1 cellular context compared by ENCODE assay signal in genomic region chr6:15337584-15337981, GRCh38.
A peak's percentile ranks its signal among the peaks of the same experiment; 100 is the strongest.
TF ChIP-seq lines count a peak whose summit lies in the region.

No MANE protein-coding gene starts in this region.

TF ChIP-seq in K562, 482 proteins besides CTCF, POLR2A, EP300 and RAD21 (continued from another document):
- no peak for TF ChIP-seq ATF3 (IDR thresholded peaks at IDR 0.05)
- no peak for TF ChIP-seq ATF3 (CRISPR knock-in tag; conservative IDR thresholded peaks at IDR 0.05)
- TF ChIP-seq, protein P1, sequence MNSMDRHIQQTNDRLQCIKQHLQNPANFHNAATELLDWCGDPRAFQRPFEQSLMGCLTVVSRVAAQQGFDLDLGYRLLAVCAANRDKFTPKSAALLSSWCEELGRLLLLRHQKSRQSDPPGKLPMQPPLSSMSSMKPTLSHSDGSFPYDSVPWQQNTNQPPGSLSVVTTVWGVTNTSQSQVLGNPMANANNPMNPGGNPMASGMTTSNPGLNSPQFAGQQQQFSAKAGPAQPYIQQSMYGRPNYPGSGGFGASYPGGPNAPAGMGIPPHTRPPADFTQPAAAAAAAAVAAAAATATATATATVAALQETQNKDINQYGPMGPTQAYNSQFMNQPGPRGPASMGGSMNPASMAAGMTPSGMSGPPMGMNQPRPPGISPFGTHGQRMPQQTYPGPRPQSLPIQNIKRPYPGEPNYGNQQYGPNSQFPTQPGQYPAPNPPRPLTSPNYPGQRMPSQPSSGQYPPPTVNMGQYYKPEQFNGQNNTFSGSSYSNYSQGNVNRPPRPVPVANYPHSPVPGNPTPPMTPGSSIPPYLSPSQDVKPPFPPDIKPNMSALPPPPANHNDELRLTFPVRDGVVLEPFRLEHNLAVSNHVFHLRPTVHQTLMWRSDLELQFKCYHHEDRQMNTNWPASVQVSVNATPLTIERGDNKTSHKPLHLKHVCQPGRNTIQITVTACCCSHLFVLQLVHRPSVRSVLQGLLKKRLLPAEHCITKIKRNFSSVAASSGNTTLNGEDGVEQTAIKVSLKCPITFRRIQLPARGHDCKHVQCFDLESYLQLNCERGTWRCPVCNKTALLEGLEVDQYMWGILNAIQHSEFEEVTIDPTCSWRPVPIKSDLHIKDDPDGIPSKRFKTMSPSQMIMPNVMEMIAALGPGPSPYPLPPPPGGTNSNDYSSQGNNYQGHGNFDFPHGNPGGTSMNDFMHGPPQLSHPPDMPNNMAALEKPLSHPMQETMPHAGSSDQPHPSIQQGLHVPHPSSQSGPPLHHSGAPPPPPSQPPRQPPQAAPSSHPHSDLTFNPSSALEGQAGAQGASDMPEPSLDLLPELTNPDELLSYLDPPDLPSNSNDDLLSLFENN (IDR thresholded peaks at IDR 0.05; ENCODE audit: low read depth in 2 of 2, low read length in 2 of 2) = no peak
- TF ChIP-seq FOSL1 (tag; conservative IDR thresholded peaks at IDR 0.05) = no peak
- 0 out of 2 replicates have a peak, but pooled peaks have one; percentile 12 for TF ChIP-seq FOXP1 (CRISPR knock-in tag; IDR thresholded peaks at IDR 0.05)
- TF ChIP-seq, protein P2, sequence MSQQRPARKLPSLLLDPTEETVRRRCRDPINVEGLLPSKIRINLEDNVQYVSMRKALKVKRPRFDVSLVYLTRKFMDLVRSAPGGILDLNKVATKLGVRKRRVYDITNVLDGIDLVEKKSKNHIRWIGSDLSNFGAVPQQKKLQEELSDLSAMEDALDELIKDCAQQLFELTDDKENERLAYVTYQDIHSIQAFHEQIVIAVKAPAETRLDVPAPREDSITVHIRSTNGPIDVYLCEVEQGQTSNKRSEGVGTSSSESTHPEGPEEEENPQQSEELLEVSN (IDR thresholded peaks at IDR 0.05; ENCODE audit: borderline replicate concordance in 1 of 2, extremely low read depth in 1 of 2, insufficient read depth in 1 of 2, insufficient read length in 1 of 2, low read depth in 1 of 2, low read length in 1 of 2, poor library complexity in 1 of 2, severe bottlenecking in 1 of 2) = no peak
- no peak for TF ChIP-seq HDAC6 (IDR thresholded peaks at IDR 0.05; ENCODE audit: low read depth, low read length)
- TF ChIP-seq ZNF592 (IDR thresholded peaks at IDR 0.05) = 0 out of 2 replicates have a peak, but pooled peaks have one; percentile 47
- no peak for TF ChIP-seq CHD4 (IDR thresholded peaks at IDR 0.05; ENCODE audit: insufficient read depth, insufficient replicate concordance, low read depth, low read length, poor library complexity, severe bottlenecking)
- TF ChIP-seq MAZ (CRISPR knock-in tag; conservative IDR thresholded peaks at IDR 0.05 in 1 of 2, IDR thresholded peaks at IDR 0.05 in 1 of 2) = peak in 1 of 2 experiments; percentile 51; a peak in 1 of 4 replicates
- 0 out of 4 replicates have a peak, but pooled peaks of 1 of the 2 experiments have one; percentile 17 for TF ChIP-seq TEAD1 (CRISPR knock-in tag; IDR thresholded peaks at IDR 0.05)
- TF ChIP-seq CUX1 (CRISPR knock-in tag; IDR thresholded peaks at IDR 0.05) = no peak
- no peak for TF ChIP-seq PCBP2 (IDR thresholded peaks at IDR 0.05; ENCODE audit: low read depth, low read length, poor library complexity, severe bottlenecking)
- TF ChIP-seq HIVEP1 (CRISPR knock-in tag; IDR thresholded peaks at IDR 0.05) = no peak
- TF ChIP-seq, protein P3, sequence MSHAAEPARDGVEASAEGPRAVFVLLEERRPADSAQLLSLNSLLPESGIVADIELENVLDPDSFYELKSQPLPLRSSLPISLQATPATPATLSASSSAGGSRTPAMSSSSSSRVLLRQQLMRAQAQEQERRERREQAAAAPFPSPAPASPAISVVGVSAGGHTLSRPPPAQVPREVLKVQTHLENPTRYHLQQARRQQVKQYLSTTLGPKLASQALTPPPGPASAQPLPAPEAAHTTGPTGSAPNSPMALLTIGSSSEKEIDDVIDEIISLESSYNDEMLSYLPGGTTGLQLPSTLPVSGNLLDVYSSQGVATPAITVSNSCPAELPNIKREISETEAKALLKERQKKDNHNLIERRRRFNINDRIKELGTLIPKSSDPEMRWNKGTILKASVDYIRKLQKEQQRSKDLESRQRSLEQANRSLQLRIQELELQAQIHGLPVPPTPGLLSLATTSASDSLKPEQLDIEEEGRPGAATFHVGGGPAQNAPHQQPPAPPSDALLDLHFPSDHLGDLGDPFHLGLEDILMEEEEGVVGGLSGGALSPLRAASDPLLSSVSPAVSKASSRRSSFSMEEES (CRISPR knock-in tag; IDR thresholded peaks at IDR 0.05) = no peak
- TF ChIP-seq, protein P4, sequence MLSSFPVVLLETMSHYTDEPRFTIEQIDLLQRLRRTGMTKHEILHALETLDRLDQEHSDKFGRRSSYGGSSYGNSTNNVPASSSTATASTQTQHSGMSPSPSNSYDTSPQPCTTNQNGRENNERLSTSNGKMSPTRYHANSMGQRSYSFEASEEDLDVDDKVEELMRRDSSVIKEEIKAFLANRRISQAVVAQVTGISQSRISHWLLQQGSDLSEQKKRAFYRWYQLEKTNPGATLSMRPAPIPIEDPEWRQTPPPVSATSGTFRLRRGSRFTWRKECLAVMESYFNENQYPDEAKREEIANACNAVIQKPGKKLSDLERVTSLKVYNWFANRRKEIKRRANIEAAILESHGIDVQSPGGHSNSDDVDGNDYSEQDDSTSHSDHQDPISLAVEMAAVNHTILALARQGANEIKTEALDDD (IDR thresholded peaks at IDR 0.05) = no peak
- no peak for TF ChIP-seq ZNF175 (CRISPR knock-in tag; IDR thresholded peaks at IDR 0.05; ENCODE audit: low read depth)
